12 cellular contexts compared by ENCODE assay signal in genomic region chr7:22351329-22351692, GRCh38. TPM values are rescaled to one million over a fixed set of nuclear protein-coding genes. Genes with fewer than 3 reads are reported as not detected.
A peak's percentile ranks its signal among the peaks of the same experiment; 100 is the strongest.
DNase-seq lines count a peak whose midpoint lies in the region; ATAC-seq, FAIRE-seq and TF ChIP-seq lines count a peak whose summit lies in the region.
"Had no signal": no experiment of that assay in that cellular context is flagged by ENCODE, and none has a peak within 500 bp of the region (broad histone marks: within the 10 kb centered on the region; RNA-seq: fewer than 3 reads in every experiment).

No MANE protein-coding gene starts in this region.

- H3K27me3 Mint-ChIP-seq in CD8-positive, alpha-beta T cell (ENCODE audit: low read depth): peaks cover 21% of the 10 kb centered on the region
- peaks cover 38% of the 10 kb centered on the region for H3K27me3 Mint-ChIP-seq in osteocyte (ENCODE audit: unreplicated experiment)

- 5 to 46% (median 9%) methylated on average over 2 of the region's 2 CpGs for WGBS in small intestine, 3 donors

- POLR2A ChIA-PET in CD8-positive, alpha-beta T cell (lab: Charles Lee): no interaction called here
- POLR2A ChIA-PET in RWPE1 (lab: Yijun Ruan, JAX; ENCODE audit: low non-redundant PET): no interaction called here

- intact Hi-C loops in CD8-positive, alpha-beta T cell (cut with DNase I, micrococcal nuclease): no loop called here

- CTCF ChIA-PET in CD8-positive, alpha-beta T cell (lab: Charles Lee): no interaction called here
- CTCF ChIA-PET in RWPE1 (lab: Yijun Ruan, JAX): no interaction called here

- peaks cover 3% of the 10 kb centered on the region for H3K4me1 Mint-ChIP-seq in CD8-positive, alpha-beta T cell (ENCODE audit: low read depth)
- H3K4me1 Mint-ChIP-seq in osteocyte (ENCODE audit: unreplicated experiment): peaks cover 5% of the 10 kb centered on the region

- ATAC-seq in HG02870 (IDR thresholded peaks at IDR 0.05; ENCODE audit: unreplicated experiment): peak; percentile 73
- ATAC-seq in CD8-positive, alpha-beta T cell: no peak
- ATAC-seq: activated CD4-positive, alpha-beta T cell treated with anti-CD3 and anti-CD28 coated beads for 36 hours had no signal

- no peak for TF ChIP-seq CTCF in CD8-positive, alpha-beta T cell (IDR thresholded peaks at IDR 0.05)
- TF ChIP-seq CTCF in RWPE1 (conservative IDR thresholded peaks at IDR 0.05; ENCODE audit: low read depth): no peak
- no peak for TF ChIP-seq CTCF in osteocyte (IDR thresholded peaks at IDR 0.05)

- no peak overlapping the region for H3K27ac Mint-ChIP-seq in CD8-positive, alpha-beta T cell
- H3K27ac Mint-ChIP-seq in osteocyte (ENCODE audit: unreplicated experiment): no peak overlapping the region
- H3K27ac Mint-ChIP-seq: activated CD4-positive, alpha-beta T cell treated with anti-CD3 and anti-CD28 coated beads for 36 hours had no signal

- H3K27me3 ChIP-seq in small intestine (ENCODE audit: control insufficient read depth in 2 of 2, insufficient read depth in 2 of 2, low read length in 2 of 2): peaks cover 0 to 3% of the 10 kb centered on the region in 2 donors
- no peaks in the 10 kb centered on the region for H3K27me3 ChIP-seq in CD8-positive, alpha-beta T cell (ENCODE audit: insufficient read depth, low read length)

- FAIRE-seq in small intestine (lab: Jason Lieb, UNC): no peak
- FAIRE-seq: A204.1 had no signal

- no peak overlapping the region for H3K4me3 Mint-ChIP-seq in CD8-positive, alpha-beta T cell
- no peak overlapping the region for H3K4me3 Mint-ChIP-seq in osteocyte (ENCODE audit: unreplicated experiment)
- H3K4me3 Mint-ChIP-seq: activated CD4-positive, alpha-beta T cell treated with anti-CD3 and anti-CD28 coated beads for 36 hours had no signal

- H3K27ac ChIP-seq in small intestine (ENCODE audit: low read depth in 1 of 2, low read length in 1 of 2) (peak overlapping the region in 1 of 2 donors; percentile 52), RWPE1 (no peak overlapping the region)
- no peak overlapping the region for H3K27ac ChIP-seq in CD8-positive, alpha-beta T cell (ENCODE audit: low read depth, low read length)

- peaks cover 0 to 5% of the 10 kb centered on the region in 2 donors for H3K4me1 ChIP-seq in small intestine (ENCODE audit: control insufficient read depth in 2 of 2, insufficient read depth in 1 of 2, low read depth in 1 of 2, low read length in 1 of 2)
- H3K4me1 ChIP-seq in CD8-positive, alpha-beta T cell (ENCODE audit: insufficient read depth, low read length): no peaks in the 10 kb centered on the region

- H3K9me3 Mint-ChIP-seq in CD8-positive, alpha-beta T cell: peaks cover 10% of the 10 kb centered on the region
- H3K9me3 Mint-ChIP-seq in osteocyte (ENCODE audit: unreplicated experiment): peaks cover 3% of the 10 kb centered on the region

- no peaks in the 10 kb centered on the region for H3K36me3 Mint-ChIP-seq in CD8-positive, alpha-beta T cell
- no peaks in the 10 kb centered on the region for H3K36me3 Mint-ChIP-seq in osteocyte (ENCODE audit: unreplicated experiment)

- no peaks in the 10 kb centered on the region for H3K9me3 ChIP-seq in small intestine (ENCODE audit: control insufficient read depth, low read depth)
- H3K9me3 ChIP-seq in CD8-positive, alpha-beta T cell (ENCODE audit: low read length): no peaks in the 10 kb centered on the region

- no peak overlapping the region for H3K4me3 ChIP-seq in small intestine (ENCODE audit: low read depth in 1 of 2, low read length in 2 of 2)
- no peak overlapping the region for H3K4me3 ChIP-seq in CD8-positive, alpha-beta T cell (ENCODE audit: low read depth, low read length)

- peak; percentile 21 for DNase-seq in NCI-H2029 treated with DMSO at 0.1 percent for 48 hours (lab: John Stamatoyannopoulos, UW)
- DNase-seq in NCI-H2029 (lab: John Stamatoyannopoulos, UW): no peak
- peak; percentile 45 for DNase-seq in NAMALWA (ENCODE audit: low spot score)
- peak; percentile 89 for DNase-seq in small intestine
- no peak for DNase-seq in CD8-positive, alpha-beta T cell
- no peak for DNase-seq in RWPE1 (ENCODE audit: low spot score)
- DNase-seq in osteocyte (ENCODE audit: extremely low spot score, unreplicated experiment): no peak
- DNase-seq: activated CD4-positive, alpha-beta T cell treated with anti-CD3 and anti-CD28 coated beads for 36 hours; NCI-H187 treated with DMSO at 0.1 percent for 48 hours; stimulated activated naive CD4-positive, alpha-beta T cell had no signal

- H3K36me3 ChIP-seq in small intestine (ENCODE audit: control insufficient read depth in 2 of 2, insufficient read depth in 2 of 2, low read length in 2 of 2): no peaks in the 10 kb centered on the region
- H3K36me3 ChIP-seq in CD8-positive, alpha-beta T cell (ENCODE audit: insufficient read depth, low read length): no peaks in the 10 kb centered on the region

RNA-seq across cellular contexts. Expression of gene RAPGEF5, which starts 5.6 kb away (rescaled TPM):
- polyA plus RNA-seq in small intestine: 10 to 100 TPM in 1 of 3 donors, 1 to 10 TPM in 2; 5.4 to 11.5 (median 8.7) TPM
- under 1 TPM; 0.71 to 0.72 TPM for total RNA-seq in CD8-positive, alpha-beta T cell
- 0.21 and 0.27 TPM in 2 replicates for total RNA-seq in osteocyte

Comparison
In these comparisons a context has a peak if more than half of its experiments do, and no peak if none do; other contexts are left out.
1. DNase-seq: peak in NCI-H2029 treated with DMSO at 0.1 percent for 48 hours (single experiment), NAMALWA (single experiment) and small intestine (single experiment); none in NCI-H2029 (single experiment), CD8-positive, alpha-beta T cell (0 of 7), RWPE1 (single experiment) and osteocyte (single experiment).